Comparison of ENCODE assay signal across 12 cellular contexts in the genomic region with DNA sequence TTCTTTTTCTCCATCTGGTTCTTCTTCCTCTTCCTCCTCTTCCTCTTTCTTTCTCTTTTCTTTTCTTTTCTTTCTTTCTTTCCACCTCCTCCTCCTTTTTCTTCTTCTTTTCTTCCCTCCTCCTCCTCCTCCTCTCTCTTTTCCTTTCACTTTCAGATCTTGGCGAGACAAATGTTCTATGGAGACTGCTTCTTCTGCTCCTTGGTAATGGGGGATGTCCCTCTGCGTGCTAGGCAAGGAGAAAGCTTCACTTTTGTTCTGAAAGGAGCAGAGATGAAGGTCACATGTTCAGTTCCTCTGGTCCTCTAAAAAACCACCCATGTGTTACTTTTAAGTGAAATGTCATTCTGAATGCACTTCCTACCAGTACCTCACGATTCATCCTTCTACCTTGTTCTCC. TPM values are rescaled to one million over a fixed set of nuclear protein-coding genes. Genes with fewer than 3 reads are reported as not detected.
DNase-seq lines count a peak whose midpoint lies in the region; ATAC-seq and TF ChIP-seq lines count a peak whose summit lies in the region.
"Had no signal": no experiment of that assay in that cellular context is flagged by ENCODE, and none has a peak within 500 bp of the region (broad histone marks: within the 10 kb centered on the region; RNA-seq: fewer than 3 reads in every experiment).

No MANE protein-coding gene starts in this region.

- H3K4me1 ChIP-seq in osteoblast (ENCODE audit: insufficient read depth, low read length) (peaks cover 21% of the 10 kb centered on the region), mucosa of descending colon (ENCODE audit: low read depth) (no peaks in the 10 kb centered on the region)
- H3K4me1 ChIP-seq: SJSA1 had no signal

- no peak overlapping the region for H3K4me3 ChIP-seq in SU-DHL-6 (ENCODE audit: insufficient read depth, low read length, poor library complexity, severe bottlenecking)
- no peak overlapping the region for H3K4me3 ChIP-seq in osteoblast (ENCODE audit: insufficient read depth, low read length)
- H3K4me3 ChIP-seq in mucosa of descending colon: no peak overlapping the region
- H3K4me3 ChIP-seq: sigmoid colon, SJSA1 had no signal

- H3K9me3 ChIP-seq in SU-DHL-6 (ENCODE audit: insufficient read depth, low read length) (no peaks in the 10 kb centered on the region), osteoblast (ENCODE audit: low read depth, low read length) (no peaks in the 10 kb centered on the region), mucosa of descending colon (no peaks in the 10 kb centered on the region)
- H3K9me3 ChIP-seq: sigmoid colon, SJSA1 had no signal

- H3K4me2 ChIP-seq in SU-DHL-6 (ENCODE audit: low read depth, low read length, poor library complexity, severe bottlenecking): peak overlapping the region; percentile 37
- H3K4me2 ChIP-seq in osteoblast (ENCODE audit: insufficient read depth, low read length): peak overlapping the region; percentile 5

- no peak overlapping the region for H2AFZ ChIP-seq in SU-DHL-6 (ENCODE audit: low read depth, low read length, severe bottlenecking)
- no peak overlapping the region for H2AFZ ChIP-seq in osteoblast (ENCODE audit: low read length)

- H3K36me3 ChIP-seq in SU-DHL-6 (ENCODE audit: low read length): no peaks in the 10 kb centered on the region
- no peaks in the 10 kb centered on the region for H3K36me3 ChIP-seq in osteoblast (ENCODE audit: insufficient read depth, low read length)
- H3K36me3 ChIP-seq in mucosa of descending colon (ENCODE audit: low read depth): no peaks in the 10 kb centered on the region
- H3K36me3 ChIP-seq: sigmoid colon, SJSA1 had no signal

- no peak overlapping the region for H3K9ac ChIP-seq in SU-DHL-6 (ENCODE audit: low read length)

- ATAC-seq in GM18868 (IDR thresholded peaks at IDR 0.05; ENCODE audit: unreplicated experiment) (peak; percentile 57), HG02571 (IDR thresholded peaks at IDR 0.05; ENCODE audit: unreplicated experiment) (peak; percentile 25), mucosa of descending colon (no peak)

- no peak for DNase-seq in osteoblast (ENCODE audit: insufficient read length, low spot score, missing footprints)
- no peak for DNase-seq in mucosa of descending colon
- no peak for DNase-seq in pons (ENCODE audit: low spot score)
- no peak for DNase-seq in HuH-7 (ENCODE audit: low spot score)
- DNase-seq: activated gamma-delta T cell treated with Interleukin-2 at 50 U/mL for 16 hours; sigmoid colon; stimulated activated naive CD4-positive, alpha-beta T cell treated with Interleukin-2 at 50 U/mL for 16 hours had no signal

- no peaks in the 10 kb centered on the region for H3K27me3 ChIP-seq in SU-DHL-6 (ENCODE audit: low read length)
- peaks cover 3% of the 10 kb centered on the region for H3K27me3 ChIP-seq in osteoblast (ENCODE audit: insufficient read depth, low read length)
- H3K27me3 ChIP-seq: sigmoid colon, SJSA1 had no signal

- H4K20me1 ChIP-seq in SU-DHL-6 (ENCODE audit: low read depth, low read length) (no peaks in the 10 kb centered on the region), osteoblast (ENCODE audit: insufficient read depth, low read length) (peaks cover 15% of the 10 kb centered on the region)

- H3F3A ChIP-seq in SU-DHL-6 (ENCODE audit: insufficient read depth): no peaks in the 10 kb centered on the region

- H3K9me2 ChIP-seq in SU-DHL-6 (replicated peaks; ENCODE audit: insufficient read depth, low read length): no peaks in the 10 kb centered on the region

- H3K27ac ChIP-seq in SU-DHL-6 (ENCODE audit: low read depth, low read length): peak overlapping the region; percentile 23; the same call in 1 of the 2 replicates
- H3K27ac ChIP-seq in osteoblast (ENCODE audit: low read depth, low read length): no peak overlapping the region
- H3K27ac ChIP-seq: epithelial cell of prostate, sigmoid colon, SJSA1 had no signal

- H3K79me2 ChIP-seq in SU-DHL-6 (ENCODE audit: insufficient read depth, low read length) (no peaks in the 10 kb centered on the region), osteoblast (ENCODE audit: insufficient read depth, low read length) (no peaks in the 10 kb centered on the region)

- intact Hi-C loops in mucosa of descending colon (cut with DNase I, micrococcal nuclease): no loop called here

- TF ChIP-seq CTCF in SU-DHL-6 (IDR thresholded peaks at IDR 0.05; ENCODE audit: insufficient read depth, low read length, poor library complexity, severe bottlenecking) (no peak), osteoblast (IDR thresholded peaks at IDR 0.05; ENCODE audit: extremely low read depth, low read depth, low read length) (no peak), mucosa of descending colon (IDR thresholded peaks at IDR 0.05) (no peak)

RNA-seq across cellular contexts. Expression of a gene that starts 33.2 kb away (rescaled TPM):
- total RNA-seq in osteoblast: 6.5 and 9.0 TPM in 2 replicates
- total RNA-seq in mucosa of descending colon: 10 to 100 TPM; 14.9 to 22.2 (median 20.0) TPM
